In the genomic region with DNA sequence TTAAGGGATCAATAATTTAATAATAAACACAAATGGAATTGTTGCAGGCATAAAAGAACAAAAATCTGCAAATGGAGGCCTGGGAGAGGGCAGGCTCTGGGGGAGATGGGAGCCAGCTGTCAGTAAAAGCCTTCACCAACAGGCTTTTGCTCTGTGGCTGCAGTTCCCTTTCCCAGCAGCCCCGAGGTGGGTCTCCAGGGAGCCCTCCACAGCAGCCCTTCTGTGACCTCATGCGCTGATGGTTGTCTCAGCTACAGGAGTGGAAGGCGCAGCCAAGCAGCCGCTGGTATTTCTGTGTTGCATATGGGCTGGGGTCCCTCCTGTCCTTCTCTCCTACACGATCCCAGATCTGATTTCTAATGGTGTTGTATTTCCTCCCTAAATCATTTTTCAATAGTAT, we compare ENCODE assay signal across 12 cellular contexts. TPM values are rescaled to one million over a fixed set of nuclear protein-coding genes. Genes with fewer than 3 reads are reported as not detected.
DNase-seq lines count a peak whose midpoint lies in the region; ATAC-seq and TF ChIP-seq lines count a peak whose summit lies in the region.
"Had no signal": no experiment of that assay in that cellular context is flagged by ENCODE, and none has a peak within 500 bp of the region (broad histone marks: within the 10 kb centered on the region; RNA-seq: fewer than 3 reads in every experiment).

No MANE protein-coding gene starts in this region.

- H3K27ac ChIP-seq in Karpas-422 (ENCODE audit: low read length), result peak overlapping the region; percentile 80
- H3K27ac ChIP-seq in Peyer's patch, result peak overlapping the region in 3 of 4 donors; percentile 12 to 72 (median 25)
- peak overlapping the region; percentile 71 for H3K27ac ChIP-seq in left ventricle myocardium inferior (replicated peaks)
- H3K27ac ChIP-seq in sigmoid colon, result peak overlapping the region; percentile 4 to 53 (median 24)

- no peak for ATAC-seq in left colon

- TF ChIP-seq EP300 in sigmoid colon (IDR thresholded peaks at IDR 0.05), result no peak

- H3K4me1 ChIP-seq in Karpas-422 (ENCODE audit: low read length) (peaks cover 27% of the 10 kb centered on the region), Peyer's patch (peaks cover 0 to 33% (median 0%) of the 10 kb centered on the region in 4 donors), left ventricle myocardium inferior (peaks cover 35% of the 10 kb centered on the region), sigmoid colon (peaks cover 0 to 18% (median 4%) of the 10 kb centered on the region in 4 donors)

- 64 to 80% methylated on average over 5 of the region's 5 CpGs for WGBS in sigmoid colon, 2 donors

- DNase-seq in Karpas-422, result peak; percentile 92
- no peak for DNase-seq in Peyer's patch
- peak; percentile 75 for DNase-seq in left ventricle myocardium inferior
- no peak for DNase-seq in sigmoid colon
- no peak for DNase-seq in GF-D8 (lab: John Stamatoyannopoulos, UW)
- DNase-seq in NCI-H2081 (lab: John Stamatoyannopoulos, UW), result no peak
- no peak for DNase-seq in kidney tubule cell (ENCODE audit: low spot score)
- no peak for DNase-seq in left colon
- DNase-seq: activated CD4-positive, alpha-beta memory T cell treated with anti-CD3 and anti-CD28 coated beads for 36 hours; activated naive CD4-positive, alpha-beta T cell; COR-L47; substantia nigra had no signal

- H2AFZ ChIP-seq in Karpas-422 (ENCODE audit: low read length), result peak overlapping the region; percentile 32; the same call in 1 of the 2 replicates

- H3K9ac ChIP-seq in Karpas-422 (ENCODE audit: low read length), result peak overlapping the region; percentile 61

- no peaks in the 10 kb centered on the region for H3K79me2 ChIP-seq in Karpas-422 (ENCODE audit: low read length)

- H3K9me2 ChIP-seq in Karpas-422 (replicated peaks; ENCODE audit: insufficient read depth, low read length), result no peaks in the 10 kb centered on the region

- peak overlapping the region; percentile 16; the same call in 1 of the 2 replicates for H3K4me3 ChIP-seq in Karpas-422 (ENCODE audit: low read length)
- H3K4me3 ChIP-seq in Peyer's patch, result no peak overlapping the region
- no peak overlapping the region for H3K4me3 ChIP-seq in left ventricle myocardium inferior
- no peak overlapping the region for H3K4me3 ChIP-seq in sigmoid colon

- TF ChIP-seq POLR2A in Peyer's patch (IDR thresholded peaks at IDR 0.05) (no peak), sigmoid colon (IDR thresholded peaks at IDR 0.05) (no peak)

- H3K36me3 ChIP-seq in Karpas-422 (ENCODE audit: insufficient read depth, low read length) (no peaks in the 10 kb centered on the region), Peyer's patch (no peaks in the 10 kb centered on the region), left ventricle myocardium inferior (no peaks in the 10 kb centered on the region), sigmoid colon (no peaks in the 10 kb centered on the region)

- intact Hi-C loops in left ventricle myocardium inferior (cut with micrococcal nuclease) (no loop called here), sigmoid colon (cut with DNase I) (no loop called here), left colon (cut with DNase I, micrococcal nuclease) (no loop called here)

- H3K9me3 ChIP-seq in Karpas-422 (ENCODE audit: low read length), result no peaks in the 10 kb centered on the region
- no peaks in the 10 kb centered on the region for H3K9me3 ChIP-seq in Peyer's patch
- H3K9me3 ChIP-seq in left ventricle myocardium inferior (replicated peaks), result no peaks in the 10 kb centered on the region
- no peaks in the 10 kb centered on the region for H3K9me3 ChIP-seq in sigmoid colon

- no peaks in the 10 kb centered on the region for H4K20me1 ChIP-seq in Karpas-422 (ENCODE audit: insufficient read depth, low read depth, low read length)

- H3K27me3 ChIP-seq in Karpas-422 (ENCODE audit: low read length), result no peaks in the 10 kb centered on the region
- H3K27me3 ChIP-seq in Peyer's patch, result no peaks in the 10 kb centered on the region
- no peaks in the 10 kb centered on the region for H3K27me3 ChIP-seq in left ventricle myocardium inferior (ENCODE audit: low read depth)
- H3K27me3 ChIP-seq in sigmoid colon, result no peaks in the 10 kb centered on the region

- peak overlapping the region; percentile 68 for H3K4me2 ChIP-seq in Karpas-422 (ENCODE audit: low read depth, low read length, poor library complexity, severe bottlenecking)

- TF ChIP-seq CTCF in Peyer's patch (IDR thresholded peaks at IDR 0.05), result no peak
- TF ChIP-seq CTCF in left ventricle myocardium inferior (IDR thresholded peaks at IDR 0.05; ENCODE audit: borderline replicate concordance), result no peak
- no peak for TF ChIP-seq CTCF in sigmoid colon (IDR thresholded peaks at IDR 0.05)

RNA-seq across cellular contexts. Expression of gene SCCPDH, which starts 42.4 kb away (rescaled TPM):
- 35.1 and 42.3 TPM in 2 replicates for total RNA-seq in Karpas-422 (2014; rRNA removed; shearing (Covaris generic); ENCODE audit: low replicate concordance)
- total RNA-seq in Peyer's patch (10 to 100 TPM; 14.0 to 67.1 (median 33.9) TPM), left ventricle myocardium inferior (29.4 TPM), sigmoid colon (10 to 100 TPM; 26.0 to 44.9 (median 36.4) TPM), left colon (10 to 100 TPM; 30.7 to 32.4 TPM)
- polyA plus RNA-seq in sigmoid colon, result 10 to 100 TPM; 16.6 to 23.4 (median 23.0) TPM

Comparison
In these comparisons a context has a peak if more than half of its experiments do, and no peak if none do; other contexts are left out.
1. DNase-seq: peak in Karpas-422 (single experiment) and left ventricle myocardium inferior (single experiment); none in Peyer's patch (0 of 3), sigmoid colon (single experiment), GF-D8 (single experiment), NCI-H2081 (0 of 2), kidney tubule cell (single experiment) and left colon (0 of 2).
2. H3K27ac ChIP-seq: peak in every context shown above with its lines; median percentile 80 in Karpas-422; 71 in left ventricle myocardium inferior; 25 in Peyer's patch; 24 in sigmoid colon.